ENCODE assay signal across 10 cellular contexts in genomic region chr14:24338843-24339242, GRCh38. TPM values are rescaled to one million over a fixed set of nuclear protein-coding genes. Genes with fewer than 3 reads are reported as not detected.
DNase-seq lines count a peak whose midpoint lies in the region; ATAC-seq, FAIRE-seq and TF ChIP-seq lines count a peak whose summit lies in the region.
"Had no signal": no experiment of that assay in that cellular context is flagged by ENCODE, and none has a peak within 500 bp of the region (broad histone marks: within the 10 kb centered on the region; RNA-seq: fewer than 3 reads in every experiment).

No MANE protein-coding gene starts in this region.

- H3K4me1 Mint-ChIP-seq in astrocyte (ENCODE audit: low read depth, unreplicated experiment), result peaks cover 2% of the 10 kb centered on the region

- H2AFZ ChIP-seq in astrocyte (ENCODE audit: low read depth, low read length), result no peak overlapping the region

- 71 to 85% (median 75%) methylated on average over 11 to 14 of the region's 14 CpGs for WGBS in heart left ventricle, 4 donors
- WGBS in urinary bladder, result 81% methylated on average over 14 of the region's 14 CpGs

- no peak for TF ChIP-seq CTCF in heart left ventricle (IDR thresholded peaks at IDR 0.05)
- TF ChIP-seq CTCF in astrocyte (IDR thresholded peaks at IDR 0.05; ENCODE audit: insufficient read depth, low read depth, low read length), result no peak
- no peak for TF ChIP-seq CTCF in GM13976 (IDR thresholded peaks at IDR 0.05; ENCODE audit: borderline replicate concordance, control extremely low read depth, extremely low read depth, insufficient read depth, missing control alignments)

- H3K27me3 Mint-ChIP-seq in astrocyte (ENCODE audit: low read depth, unreplicated experiment), result peaks cover 78% of the 10 kb centered on the region

- H3K27ac ChIP-seq in heart left ventricle (peak overlapping the region in 6 of 12 donors; percentile 39 to 81 (median 64)), astrocyte (ENCODE audit: low read depth, low read length) (no peak overlapping the region), muscle layer of duodenum (ENCODE audit: low read length) (no peak overlapping the region), urinary bladder (ENCODE audit: low read depth) (no peak overlapping the region)

- H3K27ac Mint-ChIP-seq in astrocyte (ENCODE audit: unreplicated experiment), result no peak overlapping the region

- no peak overlapping the region for H3K4me3 Mint-ChIP-seq in astrocyte (ENCODE audit: unreplicated experiment)

- H3K4me2 ChIP-seq in astrocyte (ENCODE audit: low read length), result peak overlapping the region; percentile 71

- no peaks in the 10 kb centered on the region for H3K9me3 ChIP-seq in heart left ventricle
- H3K9me3 ChIP-seq in astrocyte (ENCODE audit: insufficient read depth, low read depth, low read length), result no peaks in the 10 kb centered on the region
- H3K9me3 ChIP-seq in muscle layer of duodenum (ENCODE audit: control insufficient read depth in 1 of 2, low read length in 2 of 2), result no peaks in the 10 kb centered on the region

- no peak for DNase-seq in heart left ventricle
- no peak for DNase-seq in Right ventricle myocardium inferior (ENCODE audit: missing footprints)
- DNase-seq in astrocyte (ENCODE audit: low read depth), result no peak
- DNase-seq in NCI-H524 (lab: John Stamatoyannopoulos, UW), result no peak
- DNase-seq in GM13976 (ENCODE audit: low spot score), result no peak
- no peak for DNase-seq in retina
- DNase-seq: NCI-H1930 had no signal

- in situ Hi-C loops in GM13976 (cut with MboI; ENCODE audit: low sequenced_read_pairs, unreplicated experiment), result loop anchor here (25.0 kb wide), 1 partner anchor 348 kb away; no protein-coding TSS in a partner anchor

- H3K4me3 ChIP-seq in heart left ventricle, result peak overlapping the region; percentile 17 to 67 (median 52)
- H3K4me3 ChIP-seq in astrocyte (ENCODE audit: insufficient read depth, low read depth, low read length), result no peak overlapping the region
- H3K4me3 ChIP-seq in muscle layer of duodenum (ENCODE audit: low read depth in 1 of 2, low read length in 2 of 2), result peak overlapping the region; percentile 63 to 83
- H3K4me3 ChIP-seq in urinary bladder (ENCODE audit: low read depth, low read length), result peak overlapping the region; percentile 38

- H3K79me2 ChIP-seq in astrocyte (ENCODE audit: insufficient read depth, low read length), result no peaks in the 10 kb centered on the region

- no peak overlapping the region for H3K9ac ChIP-seq in astrocyte (ENCODE audit: low read length)

- H3K27me3 ChIP-seq in heart left ventricle (peaks cover 0 to 41% (median 14%) of the 10 kb centered on the region in 9 donors), astrocyte (ENCODE audit: insufficient read depth, low read length) (peaks cover 60% of the 10 kb centered on the region), muscle layer of duodenum (ENCODE audit: low read depth, low read length) (no peaks in the 10 kb centered on the region)

- peaks cover 2% of the 10 kb centered on the region for H3K36me3 Mint-ChIP-seq in astrocyte (ENCODE audit: low read depth, unreplicated experiment)

- no peaks in the 10 kb centered on the region for H4K20me1 ChIP-seq in astrocyte (ENCODE audit: insufficient read depth, low read length)

- ATAC-seq in heart left ventricle (no peak), Right ventricle myocardium inferior (no peak)

- peaks cover 0 to 13% (median 0%) of the 10 kb centered on the region in 9 donors for H3K36me3 ChIP-seq in heart left ventricle
- no peaks in the 10 kb centered on the region for H3K36me3 ChIP-seq in astrocyte (ENCODE audit: insufficient read depth, low read length)
- H3K36me3 ChIP-seq in muscle layer of duodenum (ENCODE audit: control insufficient read depth in 1 of 2, insufficient read depth in 2 of 2, low read length in 2 of 2), result no peaks in the 10 kb centered on the region
- H3K36me3 ChIP-seq in urinary bladder (ENCODE audit: insufficient read depth), result peaks cover 3% of the 10 kb centered on the region

- no peak for TF ChIP-seq POLR2A in heart left ventricle (IDR thresholded peaks at IDR 0.05)

- FAIRE-seq in astrocyte (lab: Jason Lieb, UNC), result no peak

- intact Hi-C loops in heart left ventricle (cut with DNase I) (no loop called here), Right ventricle myocardium inferior (cut with DNase I) (no loop called here)

- peaks cover 3 to 51% (median 31%) of the 10 kb centered on the region in 12 donors for H3K4me1 ChIP-seq in heart left ventricle
- peaks cover 4% of the 10 kb centered on the region for H3K4me1 ChIP-seq in astrocyte (ENCODE audit: insufficient read depth, low read length)
- peaks cover 5 to 24% of the 10 kb centered on the region in 2 donors for H3K4me1 ChIP-seq in muscle layer of duodenum (ENCODE audit: control insufficient read depth in 1 of 2, insufficient read depth in 2 of 2, low read length in 2 of 2)
- H3K4me1 ChIP-seq in urinary bladder (ENCODE audit: insufficient read depth), result no peaks in the 10 kb centered on the region

- H3K9me3 Mint-ChIP-seq in astrocyte (ENCODE audit: unreplicated experiment), result peaks cover 10% of the 10 kb centered on the region

RNA-seq across cellular contexts. Expression of gene RIPK3, which starts 0.9 kb away (rescaled TPM):
- 10 to 100 TPM in 1 of 9 donors, 1 to 10 TPM in 6, under 1 TPM in 2; 0.75 to 10.5 (median 3.0) TPM for total RNA-seq in heart left ventricle
- 1 to 10 TPM; 4.0 to 4.4 TPM for polyA plus RNA-seq in heart left ventricle
- total RNA-seq in Right ventricle myocardium inferior, result 4.2 TPM
- total RNA-seq in astrocyte, result 0.58 and 0.95 TPM in 2 replicates
- total RNA-seq in urinary bladder, result 4.4 TPM
- 7.8 TPM for polyA plus RNA-seq in urinary bladder
- total RNA-seq: SK-MEL-5 had no signal

RNA-seq across cellular contexts. Expression of gene ADCY4, which starts 4.0 kb away (rescaled TPM):
- total RNA-seq in heart left ventricle (10 to 100 TPM; 20.7 to 47.5 (median 27.5) TPM), Right ventricle myocardium inferior (27.3 TPM), astrocyte (0.32 and 0.67 TPM in 2 replicates), urinary bladder (12.6 TPM)
- polyA plus RNA-seq in heart left ventricle (10 to 100 TPM; 21.9 to 40.4 TPM), urinary bladder (28.7 TPM)
- total RNA-seq: SK-MEL-5 had no signal

RNA-seq across cellular contexts. Expression of gene LTB4R, which starts 27.5 kb away (rescaled TPM):
- 1 to 10 TPM in 8 of 9 donors, under 1 TPM in 1; 0.92 to 8.8 (median 1.7) TPM for total RNA-seq in heart left ventricle
- polyA plus RNA-seq in heart left ventricle, result 1 to 10 TPM; 1.2 to 2.2 TPM
- 2.1 TPM for total RNA-seq in Right ventricle myocardium inferior
- total RNA-seq in astrocyte, result 5.5 TPM in 2 replicates
- 2.3 TPM for total RNA-seq in urinary bladder
- polyA plus RNA-seq in urinary bladder, result 6.0 TPM

RNA-seq across cellular contexts. Expression of gene LTB4R2, which starts 28.9 kb away (rescaled TPM):
- total RNA-seq in heart left ventricle (1 to 10 TPM in 7 of 9 donors, under 1 TPM in 2; 0.81 to 3.8 (median 1.6) TPM), Right ventricle myocardium inferior (0.57 TPM), astrocyte (7.8 and 9.3 TPM in 2 replicates), urinary bladder (4.0 TPM)
- polyA plus RNA-seq in heart left ventricle (under 1 TPM; 0.53 to 0.64 TPM), urinary bladder (2.8 TPM)

RNA-seq across cellular contexts. Expression of gene NFATC4, which starts 29.1 kb away (rescaled TPM):
- total RNA-seq in heart left ventricle (10 to 100 TPM in 7 of 9 donors, 1 to 10 TPM in 2; 6.5 to 19.1 (median 11.7) TPM), Right ventricle myocardium inferior (28.4 TPM), astrocyte (61.9 and 73.9 TPM in 2 replicates), urinary bladder (41.8 TPM)
- polyA plus RNA-seq in heart left ventricle (10 to 100 TPM; 12.5 to 23.0 TPM), urinary bladder (136 TPM)
